Comparison of ENCODE assay signal across 8 cellular contexts in genomic region chr10:93445097-93445960, GRCh38. TPM values are rescaled to one million over a fixed set of nuclear protein-coding genes. Genes with fewer than 3 reads are reported as not detected.
DNase-seq lines count a peak whose midpoint lies in the region; ATAC-seq, FAIRE-seq and TF ChIP-seq lines count a peak whose summit lies in the region.

No MANE protein-coding gene starts in this region.

- H3K27ac ChIP-seq in breast epithelium (peak overlapping the region; percentile 96 to 100), skin epidermis (peak overlapping the region in 20 of 21 experiments; percentile 37 to 87 (median 76))

- H3K9me3 ChIP-seq in breast epithelium, result no peaks in the 10 kb centered on the region

- H3K4me3 ChIP-seq in breast epithelium (peak overlapping the region in 1 of 3 donors; percentile 32), skin epidermis (no peak overlapping the region)

- peak; percentile 59 for TF ChIP-seq POLR2A in breast epithelium (IDR thresholded peaks at IDR 0.05)

- no peaks in the 10 kb centered on the region for H3K27me3 ChIP-seq in breast epithelium

- no peak for ATAC-seq in HG03097 (IDR thresholded peaks at IDR 0.05; ENCODE audit: low FRiP score, unreplicated experiment)

- no peaks in the 10 kb centered on the region for H3K36me3 ChIP-seq in breast epithelium

- DNase-seq in NCI-H345 (lab: John Stamatoyannopoulos, UW) (peak; percentile 73), breast epithelium (ENCODE audit: low spot score in 2 of 2) (peak; percentile 96 to 99), iPS-NIHi7 (ENCODE audit: extremely low spot score) (peak; percentile 95), 8988T (no peak), T-helper 2 cell (no peak)

- peak; percentile 87 for FAIRE-seq in G401.6 (lab: Jason Lieb, UNC)

- intact Hi-C loops in breast epithelium (cut with DNase I; ENCODE audit: low total_unique reads), result no loop called here

- peaks cover 7 to 27% of the 10 kb centered on the region in 2 donors for H3K4me1 ChIP-seq in breast epithelium

- no peak for TF ChIP-seq CTCF in breast epithelium (IDR thresholded peaks at IDR 0.05)

RNA-seq across cellular contexts. Expression of gene MYOF, which starts 36.8 kb away (rescaled TPM):
- 100 to 1,000 TPM; 118 to 131 (median 130) TPM for total RNA-seq in breast epithelium

RNA-seq across cellular contexts. Expression of gene CEP55, which starts 51.1 kb away (rescaled TPM):
- 1 to 10 TPM in 1 of 3 donors, under 1 TPM in 2; 0.33 to 2.1 (median 0.73) TPM for total RNA-seq in breast epithelium

Comparison
In these comparisons a context has a peak if more than half of its experiments do, and no peak if none do; other contexts are left out.
1. DNase-seq: peak in NCI-H345 (single experiment), breast epithelium (2 of 2) and iPS-NIHi7 (single experiment); none in 8988T (single experiment) and T-helper 2 cell (0 of 5).